5 cellular contexts compared by ENCODE assay signal in genomic region chr3:130448154-130448553, GRCh38.
DNase-seq lines count a peak whose midpoint lies in the region; ATAC-seq, FAIRE-seq and TF ChIP-seq lines count a peak whose summit lies in the region.
"Not testable (repeated sequence)": the region's sequence is repeated elsewhere in the genome, so short reads cannot be mapped to it uniquely, and the experiment has no call there.

No MANE protein-coding gene starts in this region.

- not testable (repeated sequence) for H3K9me3 ChIP-seq in Caco-2; HepG2 (ENCODE audit: low read length); neuronal stem cell (replicated peaks in 1 of 2; ENCODE audit: control insufficient read depth in 2 of 2, insufficient read depth in 1 of 2, low read depth in 1 of 2, low read length in 2 of 2)

- not testable (repeated sequence) for H3K27me3 ChIP-seq in Caco-2 (replicated peaks; ENCODE audit: control insufficient read depth, insufficient read depth, low read length); HepG2 (ENCODE audit: control insufficient read depth in 1 of 2, insufficient read depth in 2 of 2, low read length in 2 of 2); neuronal stem cell (ENCODE audit: control insufficient read depth in 3 of 3, insufficient read depth in 3 of 3, low read depth in 1 of 3, low read length in 3 of 3)

- H3K9me3 Mint-ChIP-seq in Caco-2 (ENCODE audit: unreplicated experiment): peaks cover 24% of the 10 kb centered on the region

- H3K79me2 ChIP-seq in HepG2 (ENCODE audit: insufficient read depth, low read length): not testable (repeated sequence)

- H3K79me1 ChIP-seq in neuronal stem cell (ENCODE audit: low read depth, low read length): not testable (repeated sequence)

- not testable (repeated sequence) for H2AFZ ChIP-seq in HepG2 (ENCODE audit: low read length); neuronal stem cell (ENCODE audit: low read length)

- not testable (repeated sequence) for H2BK12ac ChIP-seq in neuronal stem cell (ENCODE audit: low read length)

- H4K8ac ChIP-seq in neuronal stem cell (ENCODE audit: low read depth, low read length): not testable (repeated sequence)

- not testable (repeated sequence) for H3K36me3 Mint-ChIP-seq in Caco-2 (ENCODE audit: insufficient read depth, unreplicated experiment)

- not testable (repeated sequence) for TF ChIP-seq CTCF in Caco-2 (IDR thresholded peaks at IDR 0.05; ENCODE audit: insufficient read depth in 1 of 2, low read depth in 1 of 2, low read length in 1 of 2, severe bottlenecking in 1 of 2, unreplicated experiment in 1 of 2); HepG2 (CRISPR knock-in tag; IDR thresholded peaks at IDR 0.05)

- not testable (repeated sequence) for H3K4ac ChIP-seq in neuronal stem cell (ENCODE audit: low read length)

- ATAC-seq in HepG2: not testable (repeated sequence)

- in situ Hi-C loops in HepG2 (cut with HindIII; ENCODE audit: extremely low pct_ligation_motif_present, low pct_unique_long_range_greater_than_20kb): not testable (repeated sequence)

- POLR2A ChIA-PET in Caco-2 (lab: Charles Lee); HepG2 (lab: Yijun Ruan, JAX): not testable (repeated sequence)

- 8% methylated on average over 8 of the region's 8 CpGs for WGBS in HepG2 (ENCODE audit: low lambda C conversion rate)
- WGBS in neuronal stem cell (ENCODE audit: extremely low coverage in 2 of 2, insufficient read length in 2 of 2, insufficient replicate concordance in 1 of 2), 2 donors: no CpG with 5 or more reads among the region's 8 CpGs

- H3K27ac ChIP-seq in HepG2 (ENCODE audit: extremely low read length, insufficient read depth, low read length); neuronal stem cell (replicated peaks; ENCODE audit: low read length): not testable (repeated sequence)

- H3K27me3 Mint-ChIP-seq in Caco-2 (ENCODE audit: insufficient read depth, unreplicated experiment): not testable (repeated sequence)

- DNase-seq in Caco-2 (peak; percentile 51 to 59), islet precursor cell (peak; percentile 64), HepG2 (ENCODE audit: low spot score) (peak; percentile 9), neuronal stem cell (ENCODE audit: low spot score) (peak; percentile 21), retina (peak; percentile 16)

- H3K23ac ChIP-seq in neuronal stem cell (ENCODE audit: low read depth, low read length, poor library complexity): not testable (repeated sequence)

- H3K14ac ChIP-seq in neuronal stem cell (ENCODE audit: low read length): not testable (repeated sequence)

- H3K18ac ChIP-seq in neuronal stem cell (ENCODE audit: low read length): not testable (repeated sequence)

- H4K20me1 ChIP-seq in HepG2 (ENCODE audit: insufficient read depth, low read length): not testable (repeated sequence)

- intact Hi-C loops in Caco-2 (cut with micrococcal nuclease; ENCODE audit: unreplicated experiment); HepG2 (cut with micrococcal nuclease; ENCODE audit: unreplicated experiment): not testable (repeated sequence)

- not testable (repeated sequence) for TF ChIP-seq POLR2A in HepG2 (IDR thresholded peaks at IDR 0.05; ENCODE audit: insufficient read depth in 1 of 2, low read depth in 2 of 2, low read length in 2 of 2)

- not testable (repeated sequence) for BruUV-seq in Caco-2 (replicated peaks; lab: Mats Ljungman, UMichigan); HepG2 (replicated peaks; lab: Mats Ljungman, UMichigan)

- CTCF ChIA-PET in Caco-2 (lab: Charles Lee); HepG2 (lab: Yijun Ruan, JAX; ENCODE audit: low intra/inter-chr PET ratio, low total read pairs): not testable (repeated sequence)

- H2BK120ac ChIP-seq in neuronal stem cell (ENCODE audit: low read depth, low read length): not testable (repeated sequence)

- TF ChIP-seq RAD21 in HepG2 (CRISPR knock-in tag; IDR thresholded peaks at IDR 0.05): not testable (repeated sequence)

- H3K27ac Mint-ChIP-seq in Caco-2 (ENCODE audit: unreplicated experiment): not testable (repeated sequence)

- not testable (repeated sequence) for H3K4me3 Mint-ChIP-seq in Caco-2 (ENCODE audit: unreplicated experiment)

- H3K4me3 ChIP-seq in Caco-2 (ENCODE audit: low read depth, low read length); HepG2 (replicated peaks in 1 of 3; ENCODE audit: insufficient read depth in 1 of 3, low read depth in 2 of 3, low read length in 3 of 3); neuronal stem cell (ENCODE audit: low read length in 2 of 2): not testable (repeated sequence)

- not testable (repeated sequence) for H2BK5ac ChIP-seq in neuronal stem cell (ENCODE audit: low read length)

- H2BK15ac ChIP-seq in neuronal stem cell (ENCODE audit: low read length): not testable (repeated sequence)

- H3K4me2 ChIP-seq in HepG2 (ENCODE audit: low read depth, low read length); neuronal stem cell (ENCODE audit: insufficient read depth, low read length, poor library complexity, severe bottlenecking): not testable (repeated sequence)

- H3K4me1 ChIP-seq in Caco-2; HepG2 (ENCODE audit: insufficient read depth, low read length); neuronal stem cell (ENCODE audit: control insufficient read depth in 2 of 2, insufficient read depth in 1 of 2, low read depth in 1 of 2, low read length in 2 of 2): not testable (repeated sequence)

- not testable (repeated sequence) for H2AK5ac ChIP-seq in neuronal stem cell (ENCODE audit: low read depth, low read length)

- peaks cover 11% of the 10 kb centered on the region for H3K4me1 Mint-ChIP-seq in Caco-2 (ENCODE audit: low read depth, unreplicated experiment)

- not testable (repeated sequence) for FAIRE-seq in HepG2 (lab: Jason Lieb, UNC)

- TF ChIP-seq EP300 in HepG2 (IDR thresholded peaks at IDR 0.05; ENCODE audit: low read depth in 2 of 2, low read length in 2 of 2); HepG2 (CRISPR knock-in tag; IDR thresholded peaks at IDR 0.05; ENCODE audit: borderline replicate concordance): not testable (repeated sequence)

- H3K9ac ChIP-seq in HepG2 (ENCODE audit: insufficient read depth, low read depth, low read length); neuronal stem cell (ENCODE audit: low read depth, low read length, poor library complexity): not testable (repeated sequence)

- H4K91ac ChIP-seq in neuronal stem cell (ENCODE audit: low read depth, low read length, poor library complexity): not testable (repeated sequence)

- not testable (repeated sequence) for H3K36me3 ChIP-seq in Caco-2 (ENCODE audit: control insufficient read depth, insufficient read depth, low read length); HepG2 (replicated peaks in 1 of 2; ENCODE audit: control insufficient read depth in 1 of 2, insufficient read depth in 2 of 2, low read length in 2 of 2); neuronal stem cell (replicated peaks in 1 of 2; ENCODE audit: control insufficient read depth in 2 of 2, insufficient read depth in 2 of 2, low read length in 2 of 2)

TF ChIP-seq in HepG2, 621 proteins besides CTCF, POLR2A, EP300 and RAD21:
- TF ChIP-seq ZBTB26 (CRISPR knock-in tag; IDR thresholded peaks at IDR 0.05; ENCODE audit: borderline replicate concordance): peak; percentile 90

Comparison
In these comparisons a context has a peak if more than half of its experiments do, and no peak if none do; other contexts are left out.
1. DNase-seq: peak in every context shown above with its lines; median percentile 64 in islet precursor cell; 55 in Caco-2; 21 in neuronal stem cell; 16 in retina; 9 in HepG2.